ENCODE assay signal across 10 cellular contexts in the genomic region with DNA sequence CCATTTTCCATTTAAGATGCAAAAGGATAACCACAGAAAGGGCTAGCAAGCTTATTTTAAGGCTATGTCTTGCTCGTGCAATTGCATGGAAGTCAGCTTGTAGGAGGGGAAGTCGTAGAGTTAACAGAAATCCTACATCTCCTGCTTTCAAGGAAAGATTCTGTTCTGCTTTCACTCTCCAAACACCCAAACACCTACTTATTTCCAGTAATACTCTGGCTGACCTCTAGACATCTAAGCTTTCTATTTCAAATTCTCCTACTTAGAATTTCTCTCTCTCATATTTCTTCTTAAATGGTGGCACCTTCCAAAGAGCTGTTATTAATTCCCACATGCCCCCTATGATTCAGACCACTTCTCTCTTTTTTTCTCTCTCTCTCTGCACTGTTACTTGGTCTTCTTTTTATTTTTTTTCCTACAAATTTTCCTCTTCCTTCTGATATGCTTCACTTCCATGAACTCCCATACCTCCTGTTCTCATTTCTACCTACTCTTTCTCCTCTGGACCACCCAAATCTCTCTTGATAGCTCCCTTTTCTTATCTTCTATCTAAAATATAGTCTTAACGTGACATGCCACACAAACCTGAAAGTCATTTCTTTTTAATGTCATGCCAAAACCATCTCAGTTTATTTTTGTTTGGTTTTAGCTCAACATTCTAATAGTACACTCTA.
DNase-seq lines count a peak whose midpoint lies in the region; ATAC-seq, FAIRE-seq and TF ChIP-seq lines count a peak whose summit lies in the region.
"Had no signal": no experiment of that assay in that cellular context is flagged by ENCODE, and none has a peak within 500 bp of the region (broad histone marks: within the 10 kb centered on the region; RNA-seq: fewer than 3 reads in every experiment).

No MANE protein-coding gene starts in this region.

- H3K36me3 ChIP-seq in OCI-LY3 (replicated peaks; ENCODE audit: low read depth, low read length), result no peaks in the 10 kb centered on the region
- H3K36me3 ChIP-seq in K562 (ENCODE audit: control insufficient read depth, insufficient read depth, low read length), result no peaks in the 10 kb centered on the region

- H3K9me3 Mint-ChIP-seq in activated T-cell treated with anti-CD3 and anti-CD28 coated beads, Interleukin-2, amount 50 U/mL, for 72 hours, result peaks cover 0 to 7% of the 10 kb centered on the region in 2 donors
- H3K9me3 Mint-ChIP-seq in stimulated activated memory B cell treated with anti-CD40 and anti-IgM and Interleukin-4, amounts not matched to agents 10 μg/mL and 1 μg/mL and 100 μg/mL, for 72 hours, result no peaks in the 10 kb centered on the region

- H3K4me3 ChIP-seq in OCI-LY3 (ENCODE audit: low read length), result no peak overlapping the region; the same call in 1 of the 2 replicates
- H3K4me3 ChIP-seq in K562, result no peak overlapping the region
- no peak overlapping the region for H3K4me3 ChIP-seq in lower leg skin (ENCODE audit: low read depth, poor library complexity, severe bottlenecking)

- 10% methylated on average over 3 of the region's 3 CpGs for WGBS in K562 (ENCODE audit: insufficient coverage, low coverage, missing lambda C conversion rate)
- 52 to 62% methylated on average over 3 of the region's 3 CpGs for WGBS in lower leg skin, 2 donors

- H3K27ac Mint-ChIP-seq in activated T-cell treated with anti-CD3 and anti-CD28 coated beads, Interleukin-2, amount 50 U/mL, for 72 hours, result peak overlapping the region; percentile 100
- H3K27ac Mint-ChIP-seq in stimulated activated memory B cell treated with anti-CD40 and anti-IgM and Interleukin-4, amounts not matched to agents 10 μg/mL and 1 μg/mL and 100 μg/mL, for 72 hours, result peak overlapping the region; percentile 20

- peak overlapping the region; percentile 73 to 96 for H3K4me3 Mint-ChIP-seq in activated T-cell treated with anti-CD3 and anti-CD28 coated beads, Interleukin-2, amount 50 U/mL, for 72 hours
- H3K4me3 Mint-ChIP-seq in stimulated activated memory B cell treated with anti-CD40 and anti-IgM and Interleukin-4, amounts not matched to agents 10 μg/mL and 1 μg/mL and 100 μg/mL, for 72 hours, result no peak overlapping the region

- no TSS peak for BruUV-seq in K562 (replicated peaks; lab: Mats Ljungman, UMichigan)

- H2AFZ ChIP-seq in OCI-LY3 (ENCODE audit: low read depth, low read length), result no peak overlapping the region
- H2AFZ ChIP-seq in K562 (ENCODE audit: low read depth, low read length), result no peak overlapping the region

- POLR2A ChIA-PET in K562 (lab: Yijun Ruan, JAX), result no interaction called here

- H4K20me1 ChIP-seq in OCI-LY3 (ENCODE audit: insufficient read depth, low read length) (peaks cover 8% of the 10 kb centered on the region; the same call in 1 of the 2 replicates), K562 (replicated peaks; ENCODE audit: control insufficient read depth, insufficient read depth, low read length) (no peaks in the 10 kb centered on the region)

- no peak for TF ChIP-seq POLR2A in K562 (conservative IDR thresholded peaks at IDR 0.05)
- no peak for TF ChIP-seq POLR2A in lower leg skin (IDR thresholded peaks at IDR 0.05)

- H3K36me3 Mint-ChIP-seq in activated T-cell treated with anti-CD3 and anti-CD28 coated beads, Interleukin-2, amount 50 U/mL, for 72 hours (ENCODE audit: insufficient read depth in 2 of 2), result peaks cover 13 to 32% of the 10 kb centered on the region in 2 donors
- H3K36me3 Mint-ChIP-seq in stimulated activated memory B cell treated with anti-CD40 and anti-IgM and Interleukin-4, amounts not matched to agents 10 μg/mL and 1 μg/mL and 100 μg/mL, for 72 hours, result peaks cover 21% of the 10 kb centered on the region

- CTCF ChIA-PET in K562 (lab: Yijun Ruan, JAX; ENCODE audit: low intra/inter-chr PET ratio), result no interaction called here

- TF ChIP-seq EP300 in K562 (IDR thresholded peaks at IDR 0.05; ENCODE audit: low read length), result no peak

- TF ChIP-seq CTCF in OCI-LY3 (IDR thresholded peaks at IDR 0.05; ENCODE audit: low read depth, low read length), result no peak
- no peak for TF ChIP-seq CTCF in K562 (IDR thresholded peaks at IDR 0.05 in 2 of 3, conservative IDR thresholded peaks at IDR 0.05 in 1 of 3; ENCODE audit: insufficient read depth in 2 of 3, low read depth in 1 of 3, low read length in 3 of 3)
- no peak for TF ChIP-seq CTCF in lower leg skin (IDR thresholded peaks at IDR 0.05)

- ATAC-seq in activated T-cell treated with anti-CD3 and anti-CD28 coated beads, Interleukin-2, amount 50 U/mL, for 72 hours (replicated peaks in 1 of 2), result peak; percentile 48 to 49
- ATAC-seq in K562 (peak; percentile 41; the same call in 2 of the 3 replicates), HG02610 (IDR thresholded peaks at IDR 0.05; ENCODE audit: unreplicated experiment) (no peak)
- no peak for ATAC-seq in stimulated activated memory B cell treated with anti-CD40 and anti-IgM and Interleukin-4, amounts not matched to agents 10 μg/mL and 1 μg/mL and 100 μg/mL, for 72 hours

- H3K9ac ChIP-seq in OCI-LY3 (ENCODE audit: low read length) (no peak overlapping the region), K562 (ENCODE audit: insufficient read depth in 1 of 2, low read depth in 2 of 2, low read length in 2 of 2) (no peak overlapping the region)

- no peak for DNase-seq in activated T-cell treated with anti-CD3 and anti-CD28 coated beads, Interleukin-2, amount 50 U/mL, for 72 hours
- no peak for DNase-seq in activated T-cell treated with anti-CD3 and anti-CD28 coated beads, Interleukin-2, amount 50 U/mL, for 48 hours
- DNase-seq in K562 (ENCODE audit: extremely low read depth in 1 of 4, low spot score in 3 of 4) (no peak), lower leg skin (ENCODE audit: low spot score in 2 of 2) (no peak), epidermal melanocyte (ENCODE audit: insufficient read length, low spot score) (no peak)
- DNase-seq: NCI-H1105 treated with DMSO at 0.1 percent for 48 hours had no signal

- H3K27me3 ChIP-seq in OCI-LY3 (ENCODE audit: low read depth, low read length) (0 out of 2 replicates have a peak, but pooled peaks cover 2% of the 10 kb centered on the region), K562 (ENCODE audit: control insufficient read depth in 2 of 2, insufficient read depth in 2 of 2, low read length in 2 of 2) (no peaks in the 10 kb centered on the region)

- H3K9me1 ChIP-seq in K562 (ENCODE audit: control insufficient read depth, insufficient read depth, low read length), result no peaks in the 10 kb centered on the region

- H3K79me2 ChIP-seq in OCI-LY3 (ENCODE audit: low read length) (no peaks in the 10 kb centered on the region), K562 (ENCODE audit: control insufficient read depth, insufficient read depth, low read length) (no peaks in the 10 kb centered on the region)

- H3K9me3 ChIP-seq in OCI-LY3 (ENCODE audit: insufficient read depth, low read length) (no peaks in the 10 kb centered on the region), K562 (replicated peaks; ENCODE audit: control insufficient read depth, insufficient read depth, low read depth, low read length) (no peaks in the 10 kb centered on the region; the same call in 1 of the 2 replicates)

- H3K4me1 ChIP-seq in OCI-LY3 (ENCODE audit: low read length) (peaks cover 17% of the 10 kb centered on the region), K562 (replicated peaks in 1 of 2; ENCODE audit: control insufficient read depth in 2 of 2, insufficient read depth in 2 of 2, low read length in 2 of 2) (peaks cover 0 to 12% of the 10 kb centered on the region in 2 experiments; a peak in 3 of 5 replicates)

- no peak for FAIRE-seq in K562 (lab: Jason Lieb, UNC)

- in situ Hi-C loops in K562 (cut with MboI), result no loop called here

- H3K27ac ChIP-seq in OCI-LY3 (ENCODE audit: low read length) (no peak overlapping the region), K562 (ENCODE audit: extremely low read depth, low read depth, low read length) (peak overlapping the region; percentile 6; the same call in 1 of the 3 replicates)
- H3K27ac ChIP-seq: VCaP had no signal

- peak overlapping the region; percentile 27; the same call in 1 of the 2 replicates for H3K4me2 ChIP-seq in OCI-LY3 (ENCODE audit: low read length)
- H3K4me2 ChIP-seq in K562 (ENCODE audit: insufficient read depth, low read length), result no peak overlapping the region

- peaks cover 51% of the 10 kb centered on the region for H3K4me1 Mint-ChIP-seq in activated T-cell treated with anti-CD3 and anti-CD28 coated beads, Interleukin-2, amount 50 U/mL, for 72 hours (ENCODE audit: low read depth)
- peaks cover 11% of the 10 kb centered on the region for H3K4me1 Mint-ChIP-seq in stimulated activated memory B cell treated with anti-CD40 and anti-IgM and Interleukin-4, amounts not matched to agents 10 μg/mL and 1 μg/mL and 100 μg/mL, for 72 hours

- H3K27me3 Mint-ChIP-seq in activated T-cell treated with anti-CD3 and anti-CD28 coated beads, Interleukin-2, amount 50 U/mL, for 72 hours (ENCODE audit: low read depth), result no peaks in the 10 kb centered on the region
- H3K27me3 Mint-ChIP-seq in stimulated activated memory B cell treated with anti-CD40 and anti-IgM and Interleukin-4, amounts not matched to agents 10 μg/mL and 1 μg/mL and 100 μg/mL, for 72 hours, result no peaks in the 10 kb centered on the region

- no peak for TF ChIP-seq RAD21 in K562 (CRISPR knock-in tag; conservative IDR thresholded peaks at IDR 0.05 in 1 of 2, IDR thresholded peaks at IDR 0.05 in 1 of 2)

- intact Hi-C loops in K562 (cut with micrococcal nuclease), result no loop called here
- intact Hi-C loops in lower leg skin (cut with DNase I; ENCODE audit: low total_unique reads), result no loop called here

TF ChIP-seq in K562, 482 proteins besides CTCF, POLR2A, EP300 and RAD21:
- TF ChIP-seq EP400 (IDR thresholded peaks at IDR 0.05), result no peak; the same call in 1 of the 2 replicates
- TF ChIP-seq, protein P1, sequence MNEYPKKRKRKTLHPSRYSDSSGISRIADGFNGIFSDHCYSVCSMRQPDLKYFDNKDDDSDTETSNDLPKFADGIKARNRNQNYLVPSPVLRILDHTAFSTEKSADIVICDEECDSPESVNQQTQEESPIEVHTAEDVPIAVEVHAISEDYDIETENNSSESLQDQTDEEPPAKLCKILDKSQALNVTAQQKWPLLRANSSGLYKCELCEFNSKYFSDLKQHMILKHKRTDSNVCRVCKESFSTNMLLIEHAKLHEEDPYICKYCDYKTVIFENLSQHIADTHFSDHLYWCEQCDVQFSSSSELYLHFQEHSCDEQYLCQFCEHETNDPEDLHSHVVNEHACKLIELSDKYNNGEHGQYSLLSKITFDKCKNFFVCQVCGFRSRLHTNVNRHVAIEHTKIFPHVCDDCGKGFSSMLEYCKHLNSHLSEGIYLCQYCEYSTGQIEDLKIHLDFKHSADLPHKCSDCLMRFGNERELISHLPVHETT (CRISPR knock-in tag; conservative IDR thresholded peaks at IDR 0.05 in 1 of 2, IDR thresholded peaks at IDR 0.05 in 1 of 2), result no peak
- 0 out of 2 replicates have a peak, but pooled peaks have one; percentile 58 for TF ChIP-seq SMARCC2 (IDR thresholded peaks at IDR 0.05; ENCODE audit: low read depth)
- peak; percentile 46; the same call in 1 of the 2 replicates for TF ChIP-seq SMARCE1 (IDR thresholded peaks at IDR 0.05)

Comparison
In these comparisons a context has a peak if more than half of its experiments do, and no peak if none do; other contexts are left out.
1. ATAC-seq: peak in activated T-cell treated with anti-CD3 and anti-CD28 coated beads, Interleukin-2, amount 50 U/mL, for 72 hours (2 of 2) and K562 (single experiment); none in stimulated activated memory B cell treated with anti-CD40 and anti-IgM and Interleukin-4, amounts not matched to agents 10 μg/mL and 1 μg/mL and 100 μg/mL, for 72 hours (single experiment) and HG02610 (single experiment).